In genomic region chr7:71486856-71487628, GRCh38 we compare ENCODE assay signal across 16 cellular contexts.
DNase-seq lines count a peak whose midpoint lies in the region; ATAC-seq, FAIRE-seq and TF ChIP-seq lines count a peak whose summit lies in the region.
"Had no signal": no experiment of that assay in that cellular context is flagged by ENCODE, and none has a peak within 500 bp of the region (broad histone marks: within the 10 kb centered on the region; RNA-seq: fewer than 3 reads in every experiment).

No MANE protein-coding gene starts in this region.

- H3K27me3 ChIP-seq in adipocyte (replicated peaks; ENCODE audit: control insufficient read depth, insufficient read depth, low read length): no peaks in the 10 kb centered on the region
- H3K27me3 ChIP-seq: BLaER1 had no signal

- H3K27me3 Mint-ChIP-seq in activated CD8-positive, alpha-beta memory T cell treated with anti-CD3 and anti-CD28 coated beads, Interleukin-2, amount 10 ng/mL, durations not matched to agents 7 days and 5 days: no peaks in the 10 kb centered on the region

- H3K4me1 ChIP-seq in adipocyte (ENCODE audit: control insufficient read depth, insufficient read depth, low read length): peaks cover 20% of the 10 kb centered on the region
- H3K4me1 ChIP-seq: BLaER1 had no signal

- peak; percentile 70 for ATAC-seq in sciatic nerve
- ATAC-seq in activated CD8-positive, alpha-beta memory T cell treated with anti-CD3 and anti-CD28 coated beads, Interleukin-2, amount 10 ng/mL, durations not matched to agents 7 days and 5 days: no peak

- H3K9ac ChIP-seq in adipocyte (ENCODE audit: low read length): peak overlapping the region; percentile 43
- H3K9ac ChIP-seq: BLaER1 had no signal

- H3K36me3 ChIP-seq in adipocyte (ENCODE audit: control insufficient read depth, insufficient read depth, low read length, severe bottlenecking): no peaks in the 10 kb centered on the region
- H3K36me3 ChIP-seq: BLaER1 had no signal

- H3K4me1 Mint-ChIP-seq in activated CD8-positive, alpha-beta memory T cell treated with anti-CD3 and anti-CD28 coated beads, Interleukin-2, amount 10 ng/mL, durations not matched to agents 7 days and 5 days: no peaks in the 10 kb centered on the region

- H3K4me3 ChIP-seq in adipocyte (ENCODE audit: low read length) (peak overlapping the region; percentile 18), fibroblast of villous mesenchyme (ENCODE audit: low read depth, low read length) (no peak overlapping the region)
- H3K4me3 ChIP-seq: BLaER1 had no signal

- no peak overlapping the region for H3K4me3 Mint-ChIP-seq in activated CD8-positive, alpha-beta memory T cell treated with anti-CD3 and anti-CD28 coated beads, Interleukin-2, amount 10 ng/mL, durations not matched to agents 7 days and 5 days

- peaks cover 21% of the 10 kb centered on the region for H3K9me3 Mint-ChIP-seq in activated CD8-positive, alpha-beta memory T cell treated with anti-CD3 and anti-CD28 coated beads, Interleukin-2, amount 10 ng/mL, durations not matched to agents 7 days and 5 days (ENCODE audit: low read depth)

- H3K9me3 ChIP-seq in adipocyte (ENCODE audit: control insufficient read depth, low read length): no peaks in the 10 kb centered on the region
- H3K9me3 ChIP-seq: BLaER1 had no signal

- no peak for FAIRE-seq in GM19239 (lab: Jason Lieb, UNC)
- FAIRE-seq: GM12891, H54 had no signal

- CTCF ChIA-PET in activated CD8-positive, alpha-beta memory T cell treated with anti-CD3 and anti-CD28 coated beads, Interleukin-2, amount 10 ng/mL, durations not matched to agents 7 days and 5 days (lab: Charles Lee): no interaction called here

- TF ChIP-seq CTCF in fibroblast of villous mesenchyme (IDR thresholded peaks at IDR 0.05; ENCODE audit: insufficient read depth, low read depth, low read length): no peak

- DNase-seq in Ammon's horn (ENCODE audit: low spot score) (peak; percentile 38), adipocyte (ENCODE audit: low read depth) (peak; percentile 54), fibroblast of villous mesenchyme (ENCODE audit: low read depth) (peak; percentile 59), sciatic nerve (ENCODE audit: low spot score) (no peak), GM19239 (ENCODE audit: insufficient read length, low spot score) (no peak)
- DNase-seq in activated CD4-positive, CD25-positive, alpha-beta regulatory T cell (lab: John Stamatoyannopoulos, UW): no peak
- DNase-seq in activated CD8-positive, alpha-beta memory T cell treated with anti-CD3 and anti-CD28 coated beads, Interleukin-2, amount 10 ng/mL, durations not matched to agents 7 days and 5 days: no peak
- DNase-seq in effector CD4-positive, alpha-beta T cell: no peak
- DNase-seq: activated T-cell treated with anti-CD3 and anti-CD28 coated beads for 4 hours; DMS79 treated with DMSO at 0.1 percent for 48 hours; effector CD8-positive, alpha-beta T cell; occipital lobe; SW 1271 had no signal

- H3K27ac Mint-ChIP-seq in activated CD8-positive, alpha-beta memory T cell treated with anti-CD3 and anti-CD28 coated beads, Interleukin-2, amount 10 ng/mL, durations not matched to agents 7 days and 5 days: no peak overlapping the region

- no peaks in the 10 kb centered on the region for H3K36me3 Mint-ChIP-seq in activated CD8-positive, alpha-beta memory T cell treated with anti-CD3 and anti-CD28 coated beads, Interleukin-2, amount 10 ng/mL, durations not matched to agents 7 days and 5 days

- intact Hi-C loops in sciatic nerve (cut with DNase I): no loop called here

Comparison
In these comparisons a context has a peak if more than half of its experiments do, and no peak if none do; other contexts are left out.
1. DNase-seq: peak in Ammon's horn (single experiment), adipocyte (single experiment) and fibroblast of villous mesenchyme (single experiment); none in sciatic nerve (single experiment), activated CD4-positive, CD25-positive, alpha-beta regulatory T cell (0 of 4), GM19239 (single experiment), activated CD8-positive, alpha-beta memory T cell treated with anti-CD3 and anti-CD28 coated beads, Interleukin-2, amount 10 ng/mL, durations not matched to agents 7 days and 5 days (single experiment) and effector CD4-positive, alpha-beta T cell (single experiment).